20 cellular contexts compared by ENCODE assay signal in the genomic region with DNA sequence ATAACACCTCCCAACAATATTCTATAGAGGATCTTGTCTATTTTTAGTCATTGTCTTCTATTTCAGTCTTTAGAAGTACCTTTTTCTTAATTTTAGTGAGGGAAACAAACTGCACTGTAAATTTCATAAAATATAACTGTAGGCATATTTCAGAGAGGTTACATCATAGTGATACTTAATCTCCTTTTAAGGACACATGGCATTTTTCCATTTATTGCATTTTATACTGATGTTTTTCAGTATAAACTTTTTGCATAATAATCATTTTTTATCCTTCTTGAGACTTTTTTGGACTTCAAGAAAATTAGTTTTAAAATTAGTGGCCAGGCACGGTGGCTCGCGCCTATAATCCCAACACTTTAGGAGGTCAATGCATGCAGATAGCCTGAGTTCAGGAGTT.
"Had no signal": no experiment of that assay in that cellular context is flagged by ENCODE, and none has a peak within 500 bp of the region (broad histone marks: within the 10 kb centered on the region; RNA-seq: fewer than 3 reads in every experiment).

No MANE protein-coding gene starts in this region.

- H3K27ac ChIP-seq: esophagus squamous epithelium, gastroesophageal sphincter, left ventricle myocardium inferior, lower lobe of right lung, ovary, testis, tibial nerve had no signal

- H3K4me1 ChIP-seq: testis had no signal

- H3K27me3 ChIP-seq: esophagus squamous epithelium, gastroesophageal sphincter, ovary, testis, tibial nerve had no signal

- ATAC-seq: gastroesophageal sphincter; left cardiac atrium; lower lobe of right lung; right cardiac atrium; stimulated activated effector memory CD8-positive, alpha-beta T cell treated with anti-CD3 and anti-CD28 coated beads, Interleukin-12 subunit alpha, Interleukin-12 subunit beta, amount 100 ng/mL, for 72 hours had no signal

- H3K27ac Mint-ChIP-seq: mesothelial cell of epicardium; nephron; progenitor cell of endocrine pancreas; stimulated activated effector memory CD8-positive, alpha-beta T cell treated with anti-CD3 and anti-CD28 coated beads, Interleukin-12 subunit alpha, Interleukin-12 subunit beta, amount 100 ng/mL, for 72 hours; stimulated activated naive CD8-positive, alpha-beta T cell treated with anti-CD3 and anti-CD28 coated beads, Interleukin-15, Interleukin-2, amounts not matched to agents 100 ng/mL and 50 ng/mL, for 24 hours had no signal

- H3K4me3 Mint-ChIP-seq: central memory CD8-positive, alpha-beta T cell; memory B cell; mesothelial cell of epicardium; nephron; stimulated activated effector memory CD8-positive, alpha-beta T cell treated with anti-CD3 and anti-CD28 coated beads, Interleukin-12 subunit alpha, Interleukin-12 subunit beta, amount 100 ng/mL, for 72 hours; stimulated activated naive CD8-positive, alpha-beta T cell treated with anti-CD3 and anti-CD28 coated beads, Interleukin-15, Interleukin-2, amounts not matched to agents 100 ng/mL and 50 ng/mL, for 24 hours had no signal

- H3K9me3 ChIP-seq: ovary, testis had no signal

- DNase-seq: dermis blood vessel endothelial cell; esophagus squamous epithelium; glutamatergic neuron; left cardiac atrium; left ventricle myocardium inferior; lower lobe of right lung; ovary; right cardiac atrium; stimulated activated CD4-positive, alpha-beta T cell treated with anti-CD3 and anti-CD28 coated beads, Interleukin-4, amount 100 ng/mL, for 1 hour; stimulated activated CD8-positive, alpha-beta memory T cell treated with anti-CD3 and anti-CD28 coated beads, Interleukin-4, amount 100 ng/mL, for 48 hours; testis had no signal

- H3K9me3 Mint-ChIP-seq: central memory CD8-positive, alpha-beta T cell; stimulated activated effector memory CD8-positive, alpha-beta T cell treated with anti-CD3 and anti-CD28 coated beads, Interleukin-12 subunit alpha, Interleukin-12 subunit beta, amount 100 ng/mL, for 72 hours; stimulated activated naive CD8-positive, alpha-beta T cell treated with anti-CD3 and anti-CD28 coated beads, Interleukin-15, Interleukin-2, amounts not matched to agents 100 ng/mL and 50 ng/mL, for 24 hours had no signal

- H3K27me3 Mint-ChIP-seq: central memory CD8-positive, alpha-beta T cell; memory B cell; progenitor cell of endocrine pancreas; stimulated activated naive CD8-positive, alpha-beta T cell treated with anti-CD3 and anti-CD28 coated beads, Interleukin-15, Interleukin-2, amounts not matched to agents 100 ng/mL and 50 ng/mL, for 24 hours had no signal

- H3K4me3 ChIP-seq: esophagus squamous epithelium, gastroesophageal sphincter, left ventricle myocardium inferior, lower lobe of right lung, ovary, testis, tibial nerve had no signal

- H3K4me1 Mint-ChIP-seq: nephron had no signal

- H3K36me3 ChIP-seq: gastroesophageal sphincter, lower lobe of right lung, ovary had no signal
